In the genomic region with DNA sequence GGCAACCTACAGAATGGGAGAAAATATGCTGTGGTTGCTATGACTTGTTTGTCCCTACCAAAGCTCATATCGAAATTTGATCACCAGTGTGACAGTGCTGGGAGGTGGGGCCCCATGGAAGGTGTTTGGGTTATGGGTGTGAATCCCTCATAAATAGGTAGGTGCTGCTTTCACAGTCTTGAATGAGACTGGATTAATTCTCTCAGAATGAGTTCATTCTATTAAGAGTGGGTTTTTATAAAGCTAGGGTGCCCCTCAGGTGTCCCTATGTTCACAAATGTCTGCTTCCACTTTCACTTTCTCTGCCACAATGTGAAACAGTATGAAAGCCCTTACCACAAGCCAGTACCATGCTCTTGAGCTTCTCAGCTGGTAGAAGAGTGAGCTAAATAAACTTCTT, we compare ENCODE assay signal across 9 cellular contexts.
DNase-seq lines count a peak whose midpoint lies in the region; ATAC-seq and TF ChIP-seq lines count a peak whose summit lies in the region.
"Had no signal": no experiment of that assay in that cellular context is flagged by ENCODE, and none has a peak within 500 bp of the region (broad histone marks: within the 10 kb centered on the region; RNA-seq: fewer than 3 reads in every experiment).

No MANE protein-coding gene starts in this region.

- H3K4me3 Mint-ChIP-seq in T-helper 17 cell: peak overlapping the region; percentile 28
- H3K4me3 Mint-ChIP-seq in chondrocyte (ENCODE audit: unreplicated experiment): no peak overlapping the region

- H3F3A ChIP-seq in smooth muscle cell (ENCODE audit: low read depth): no peaks in the 10 kb centered on the region

- no peak for TF ChIP-seq EP300 in gastroesophageal sphincter (IDR thresholded peaks at IDR 0.05)

- H4K20me1 ChIP-seq in smooth muscle cell (ENCODE audit: low read depth): no peaks in the 10 kb centered on the region

- no peak for TF ChIP-seq CTCF in gastroesophageal sphincter (IDR thresholded peaks at IDR 0.05)
- TF ChIP-seq CTCF in chondrocyte (IDR thresholded peaks at IDR 0.05): no peak
- TF ChIP-seq CTCF in smooth muscle cell (IDR thresholded peaks at IDR 0.05; ENCODE audit: borderline replicate concordance, insufficient read depth, poor library complexity, severe bottlenecking): no peak

- DNase-seq in T-helper 17 cell (no peak), occipital lobe (lab: John Stamatoyannopoulos, UW) (no peak), chondrocyte (ENCODE audit: low spot score) (no peak), smooth muscle cell (lab: John Stamatoyannopoulos, UW; ENCODE audit: unreplicated experiment) (no peak)
- peak; percentile 8 to 30 (median 23) for DNase-seq in stimulated activated CD4-positive, alpha-beta T cell treated with anti-CD3 and anti-CD28 coated beads, Interleukin-12 subunit alpha, Interleukin-12 subunit beta, amount 100 ng/mL, for 48 hours (ENCODE audit: low read depth in 2 of 3, low spot score in 1 of 3)

- ATAC-seq in GM19023 (IDR thresholded peaks at IDR 0.05; ENCODE audit: unreplicated experiment) (peak; percentile 68), HG02870 (IDR thresholded peaks at IDR 0.05; ENCODE audit: unreplicated experiment) (peak; percentile 54), T-helper 17 cell (peak; percentile 53), gastroesophageal sphincter (no peak)

- H3K36me3 ChIP-seq in gastroesophageal sphincter (no peaks in the 10 kb centered on the region), smooth muscle cell (ENCODE audit: low read depth) (no peaks in the 10 kb centered on the region)
- H3K36me3 ChIP-seq: cardiac muscle cell had no signal

- no peak overlapping the region for H3K4me2 ChIP-seq in smooth muscle cell

- WGBS in gastroesophageal sphincter (ENCODE audit: low coverage in 1 of 2), 2 donors: 94% methylated on average over 1 of the region's 1 CpG; no CpG with 5 or more reads in 1 of the 2 donors
- 88% methylated on average over 1 of the region's 1 CpG for WGBS in smooth muscle cell (ENCODE audit: low lambda C conversion rate)

- H3K27me3 Mint-ChIP-seq in T-helper 17 cell: no peaks in the 10 kb centered on the region
- H3K27me3 Mint-ChIP-seq in chondrocyte (ENCODE audit: low read depth): no peaks in the 10 kb centered on the region

- H3K27me3 ChIP-seq in gastroesophageal sphincter (no peaks in the 10 kb centered on the region), smooth muscle cell (ENCODE audit: low read depth) (no peaks in the 10 kb centered on the region)
- H3K27me3 ChIP-seq: cardiac muscle cell had no signal

- no peak for TF ChIP-seq POLR2A in gastroesophageal sphincter (IDR thresholded peaks at IDR 0.05)

- no peak overlapping the region for H3K4me3 ChIP-seq in gastroesophageal sphincter
- H3K4me3 ChIP-seq in smooth muscle cell: no peak overlapping the region
- H3K4me3 ChIP-seq: cardiac muscle cell had no signal

- H3K27ac Mint-ChIP-seq in T-helper 17 cell (no peak overlapping the region), chondrocyte (ENCODE audit: unreplicated experiment) (no peak overlapping the region)

- H3K36me3 Mint-ChIP-seq in T-helper 17 cell (ENCODE audit: low read depth): no peaks in the 10 kb centered on the region
- H3K36me3 Mint-ChIP-seq in chondrocyte (ENCODE audit: low read depth): no peaks in the 10 kb centered on the region

- H2AFZ ChIP-seq in smooth muscle cell (ENCODE audit: low read depth): no peak overlapping the region

- H3K27ac ChIP-seq in gastroesophageal sphincter: no peak overlapping the region
- H3K27ac ChIP-seq in smooth muscle cell (ENCODE audit: low read depth): no peak overlapping the region
- H3K27ac ChIP-seq: cardiac muscle cell had no signal

- H3K9ac ChIP-seq in smooth muscle cell (ENCODE audit: low read depth): no peak overlapping the region

- H3K4me1 Mint-ChIP-seq in T-helper 17 cell (no peaks in the 10 kb centered on the region), chondrocyte (ENCODE audit: low read depth) (no peaks in the 10 kb centered on the region)

- H3K9me3 Mint-ChIP-seq in chondrocyte (ENCODE audit: low read depth): no peaks in the 10 kb centered on the region

- no peaks in the 10 kb centered on the region for H3K4me1 ChIP-seq in gastroesophageal sphincter
- H3K4me1 ChIP-seq in smooth muscle cell (ENCODE audit: low read depth): no peaks in the 10 kb centered on the region

- H3K9me3 ChIP-seq in T-helper 17 cell (ENCODE audit: control insufficient read depth, low read length, poor library complexity, severe bottlenecking) (no peaks in the 10 kb centered on the region), gastroesophageal sphincter (no peaks in the 10 kb centered on the region), smooth muscle cell (replicated peaks; ENCODE audit: low read depth) (no peaks in the 10 kb centered on the region)

- peaks cover 7% of the 10 kb centered on the region for H3K79me2 ChIP-seq in smooth muscle cell (ENCODE audit: low read depth)

Comparison
In these comparisons a context has a peak if more than half of its experiments do, and no peak if none do; other contexts are left out.
1. DNase-seq: peak in stimulated activated CD4-positive, alpha-beta T cell treated with anti-CD3 and anti-CD28 coated beads, Interleukin-12 subunit alpha, Interleukin-12 subunit beta, amount 100 ng/mL, for 48 hours (3 of 3); none in T-helper 17 cell (0 of 3), occipital lobe (single experiment), chondrocyte (single experiment) and smooth muscle cell (single experiment).